Comparison of ENCODE assay signal across 14 cellular contexts in genomic region chr3:176920806-176921205, GRCh38.
DNase-seq lines count a peak whose midpoint lies in the region; ATAC-seq, FAIRE-seq and TF ChIP-seq lines count a peak whose summit lies in the region.
"Had no signal": no experiment of that assay in that cellular context is flagged by ENCODE, and none has a peak within 500 bp of the region (broad histone marks: within the 10 kb centered on the region; RNA-seq: fewer than 3 reads in every experiment).

No MANE protein-coding gene starts in this region.

- intact Hi-C loops in cardiac septum (cut with DNase I), result no loop called here

- no peak for FAIRE-seq in astrocyte (lab: Jason Lieb, UNC)
- FAIRE-seq: GM18507 had no signal

- H3K27me3 ChIP-seq in astrocyte (ENCODE audit: insufficient read depth, low read length), result no peaks in the 10 kb centered on the region

- no peaks in the 10 kb centered on the region for H4K20me1 ChIP-seq in astrocyte (ENCODE audit: insufficient read depth, low read length)

- TF ChIP-seq CTCF in astrocyte (IDR thresholded peaks at IDR 0.05; ENCODE audit: insufficient read depth, low read depth, low read length) (no peak), mesothelial cell of epicardium (IDR thresholded peaks at IDR 0.05; ENCODE audit: unreplicated experiment) (no peak), WTC11 (IDR thresholded peaks at IDR 0.05) (no peak)

- CTCF ChIA-PET in WTC11 (lab: Charles Lee), result no interaction called here

- H3K36me3 Mint-ChIP-seq in astrocyte (ENCODE audit: low read depth, unreplicated experiment), result no peaks in the 10 kb centered on the region
- H3K36me3 Mint-ChIP-seq in mesothelial cell of epicardium, result peaks cover 3% of the 10 kb centered on the region
- H3K36me3 Mint-ChIP-seq in WTC11, result 0 out of 2 replicates have a peak, but pooled peaks cover 4% of the 10 kb centered on the region
- H3K36me3 Mint-ChIP-seq: activated CD4-positive, alpha-beta memory T cell treated with anti-CD3 and anti-CD28 coated beads for 36 hours; naive thymus-derived CD4-positive, alpha-beta T cell had no signal

- DNase-seq in DMS53 treated with DMSO at 0.1 percent for 48 hours (lab: John Stamatoyannopoulos, UW; ENCODE audit: unreplicated experiment) (peak; percentile 82), NCI-H187 treated with DMSO at 0.1 percent for 48 hours (lab: John Stamatoyannopoulos, UW) (peak; percentile 86), astrocyte (ENCODE audit: low read depth) (no peak), mesothelial cell of epicardium (ENCODE audit: low spot score in 2 of 2, unreplicated experiment in 2 of 2) (no peak), NCI-H446 (lab: John Stamatoyannopoulos, UW) (no peak), WTC11 (ENCODE audit: low spot score) (no peak), cardiac septum (ENCODE audit: low spot score) (no peak)
- DNase-seq: activated CD4-positive, alpha-beta memory T cell treated with anti-CD3 and anti-CD28 coated beads for 36 hours; activated effector memory CD4-positive, alpha-beta T cell treated with Interleukin-2 at 50 U/mL for 16 hours; naive thymus-derived CD4-positive, alpha-beta T cell; T-helper 2 cell had no signal

- H3K4me1 Mint-ChIP-seq in astrocyte (ENCODE audit: low read depth, unreplicated experiment) (peaks cover 13% of the 10 kb centered on the region), mesothelial cell of epicardium (peaks cover 58% of the 10 kb centered on the region), WTC11 (peaks cover 39% of the 10 kb centered on the region)
- H3K4me1 Mint-ChIP-seq: naive thymus-derived CD4-positive, alpha-beta T cell had no signal

- H3K27ac ChIP-seq in astrocyte (ENCODE audit: low read depth, low read length), result no peak overlapping the region
- H3K27ac ChIP-seq: HL-60 had no signal

- no peak overlapping the region for H3K9ac ChIP-seq in astrocyte (ENCODE audit: low read length)

- no peak for ATAC-seq in WTC11
- no peak for ATAC-seq in GM19351 (IDR thresholded peaks at IDR 0.05; ENCODE audit: unreplicated experiment)
- ATAC-seq: naive thymus-derived CD4-positive, alpha-beta T cell had no signal

- POLR2A ChIA-PET in WTC11 (lab: Charles Lee), result no interaction called here

- H3K4me3 Mint-ChIP-seq in astrocyte (ENCODE audit: unreplicated experiment) (no peak overlapping the region), mesothelial cell of epicardium (no peak overlapping the region), WTC11 (no peak overlapping the region)
- H3K4me3 Mint-ChIP-seq: activated CD4-positive, alpha-beta memory T cell treated with anti-CD3 and anti-CD28 coated beads for 36 hours; naive thymus-derived CD4-positive, alpha-beta T cell had no signal

- H3K27me3 Mint-ChIP-seq in astrocyte (ENCODE audit: low read depth, unreplicated experiment) (no peaks in the 10 kb centered on the region), mesothelial cell of epicardium (ENCODE audit: low read depth) (no peaks in the 10 kb centered on the region), WTC11 (ENCODE audit: low read depth) (no peaks in the 10 kb centered on the region)

- peak overlapping the region; percentile 40 for H3K4me2 ChIP-seq in astrocyte (ENCODE audit: low read length)

- H3K36me3 ChIP-seq in astrocyte (ENCODE audit: insufficient read depth, low read length), result no peaks in the 10 kb centered on the region

- H3K4me1 ChIP-seq in astrocyte (ENCODE audit: insufficient read depth, low read length), result peaks cover 8% of the 10 kb centered on the region

- H3K27ac Mint-ChIP-seq in astrocyte (ENCODE audit: unreplicated experiment) (no peak overlapping the region), mesothelial cell of epicardium (peak overlapping the region; percentile 69), WTC11 (no peak overlapping the region)
- H3K27ac Mint-ChIP-seq: activated CD4-positive, alpha-beta memory T cell treated with anti-CD3 and anti-CD28 coated beads for 36 hours; naive thymus-derived CD4-positive, alpha-beta T cell had no signal

- no peaks in the 10 kb centered on the region for H3K9me3 Mint-ChIP-seq in astrocyte (ENCODE audit: unreplicated experiment)
- H3K9me3 Mint-ChIP-seq in mesothelial cell of epicardium, result peaks cover under 1% of the 10 kb centered on the region
- H3K9me3 Mint-ChIP-seq in WTC11, result peaks cover 9% of the 10 kb centered on the region

- H2AFZ ChIP-seq in astrocyte (ENCODE audit: low read depth, low read length), result peak overlapping the region; percentile 63

- H3K4me3 ChIP-seq in astrocyte (ENCODE audit: insufficient read depth, low read depth, low read length), result no peak overlapping the region

- no peaks in the 10 kb centered on the region for H3K9me3 ChIP-seq in astrocyte (ENCODE audit: insufficient read depth, low read depth, low read length)

- no peaks in the 10 kb centered on the region for H3K79me2 ChIP-seq in astrocyte (ENCODE audit: insufficient read depth, low read length)

TF ChIP-seq in WTC11, 78 proteins besides CTCF, POLR2A, EP300 and RAD21 (continues in another document):
- no peak for TF ChIP-seq ELF4 (CRISPR knock-in tag; IDR thresholded peaks at IDR 0.05; ENCODE audit: low read depth)
- TF ChIP-seq ZNF532 (CRISPR knock-in tag; IDR thresholded peaks at IDR 0.05; ENCODE audit: borderline replicate concordance), result no peak
- TF ChIP-seq, protein P1, sequence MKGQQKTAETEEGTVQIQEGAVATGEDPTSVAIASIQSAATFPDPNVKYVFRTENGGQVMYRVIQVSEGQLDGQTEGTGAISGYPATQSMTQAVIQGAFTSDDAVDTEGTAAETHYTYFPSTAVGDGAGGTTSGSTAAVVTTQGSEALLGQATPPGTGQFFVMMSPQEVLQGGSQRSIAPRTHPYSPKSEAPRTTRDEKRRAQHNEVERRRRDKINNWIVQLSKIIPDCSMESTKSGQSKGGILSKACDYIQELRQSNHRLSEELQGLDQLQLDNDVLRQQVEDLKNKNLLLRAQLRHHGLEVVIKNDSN (CRISPR knock-in tag; IDR thresholded peaks at IDR 0.05), result no peak
- no peak for TF ChIP-seq JAZF1 (CRISPR knock-in tag; IDR thresholded peaks at IDR 0.05)
- no peak for TF ChIP-seq ZNF219 (CRISPR knock-in tag; IDR thresholded peaks at IDR 0.05; ENCODE audit: borderline replicate concordance)
- TF ChIP-seq, protein P2, sequence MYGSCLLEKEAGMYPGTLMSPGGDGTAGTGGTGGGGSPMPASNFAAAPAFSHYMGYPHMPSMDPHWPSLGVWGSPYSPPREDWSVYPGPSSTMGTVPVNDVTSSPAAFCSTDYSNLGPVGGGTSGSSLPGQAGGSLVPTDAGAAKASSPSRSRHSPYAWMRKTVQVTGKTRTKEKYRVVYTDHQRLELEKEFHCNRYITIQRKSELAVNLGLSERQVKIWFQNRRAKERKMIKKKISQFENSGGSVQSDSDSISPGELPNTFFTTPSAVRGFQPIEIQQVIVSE (CRISPR knock-in tag; IDR thresholded peaks at IDR 0.05; ENCODE audit: borderline replicate concordance), result no peak
- no peak for TF ChIP-seq TEAD4 (CRISPR knock-in tag; IDR thresholded peaks at IDR 0.05)

Comparison
In these comparisons a context has a peak if more than half of its experiments do, and no peak if none do; other contexts are left out.
1. DNase-seq: peak in DMS53 treated with DMSO at 0.1 percent for 48 hours (single experiment) and NCI-H187 treated with DMSO at 0.1 percent for 48 hours (single experiment); none in astrocyte (single experiment), mesothelial cell of epicardium (0 of 2), NCI-H446 (0 of 2), WTC11 (single experiment) and cardiac septum (single experiment).